In the genomic region with DNA sequence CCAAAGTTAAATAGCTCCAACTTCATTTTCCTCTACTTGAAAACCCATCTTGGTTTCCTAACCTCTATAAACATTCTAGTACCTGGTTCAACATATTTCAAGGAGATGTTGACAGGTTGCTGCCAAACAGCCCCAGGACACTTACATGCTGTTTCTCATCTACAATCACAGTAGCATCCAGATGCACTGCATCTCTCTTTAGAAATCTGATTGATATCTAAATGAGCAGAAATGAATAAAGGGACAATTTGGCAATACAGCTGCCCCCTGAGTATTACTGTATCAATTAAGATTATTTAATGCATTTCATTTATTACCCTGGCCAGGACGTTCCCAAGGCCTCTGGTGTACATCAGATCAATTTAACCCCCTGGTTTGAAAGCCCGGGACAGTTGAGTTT, we compare ENCODE assay signal across 20 cellular contexts.
"Had no signal": no experiment of that assay in that cellular context is flagged by ENCODE, and none has a peak within 500 bp of the region (broad histone marks: within the 10 kb centered on the region; RNA-seq: fewer than 3 reads in every experiment).

No MANE protein-coding gene starts in this region.

- H3K27ac Mint-ChIP-seq: immature natural killer cell; nephron progenitor cell; stimulated activated effector memory CD8-positive, alpha-beta T cell treated with anti-CD3 and anti-CD28 coated beads, Interleukin-12 subunit alpha, Interleukin-12 subunit beta, amount 100 ng/mL, for 72 hours had no signal

- H3K9me3 Mint-ChIP-seq: immature natural killer cell; naive thymus-derived CD8-positive, alpha-beta T cell; nephron progenitor cell; stimulated activated effector memory CD8-positive, alpha-beta T cell treated with anti-CD3 and anti-CD28 coated beads, Interleukin-12 subunit alpha, Interleukin-12 subunit beta, amount 100 ng/mL, for 72 hours had no signal

- DNase-seq: dorsolateral prefrontal cortex; effector CD4-positive, alpha-beta T cell; hypothalamus; immature natural killer cell; left ventricle myocardium superior; lower lobe of right lung; naive thymus-derived CD8-positive, alpha-beta T cell; nephron progenitor cell; occipital lobe; ovary; posterior cingulate gyrus; psoas muscle; right cardiac atrium; sigmoid colon; stimulated activated CD4-positive, alpha-beta T cell treated with anti-CD3 and anti-CD28 coated beads, Interleukin-2, amount 100 ng/mL, for 24 hours; stimulated activated CD4-positive, alpha-beta T cell treated with anti-CD3 and anti-CD28 coated beads, Interleukin-4, amount 100 ng/mL, for 24 hours; stimulated activated naive CD8-positive, alpha-beta T cell treated with anti-CD3 and anti-CD28 coated beads, Interleukin-15, Interleukin-2, amounts not matched to agents 100 U/mL and 50 U/mL, for 24 hours; upper lobe of right lung; uterus had no signal

- ATAC-seq: left ventricle myocardium superior; lower lobe of right lung; naive thymus-derived CD8-positive, alpha-beta T cell; psoas muscle; right cardiac atrium; stimulated activated effector memory CD8-positive, alpha-beta T cell treated with anti-CD3 and anti-CD28 coated beads, Interleukin-12 subunit alpha, Interleukin-12 subunit beta, amount 100 ng/mL, for 72 hours; stimulated activated naive CD8-positive, alpha-beta T cell treated with anti-CD3 and anti-CD28 coated beads, Interleukin-15, Interleukin-2, amounts not matched to agents 100 U/mL and 50 U/mL, for 24 hours; upper lobe of right lung had no signal

- H3K4me3 Mint-ChIP-seq: immature natural killer cell; naive thymus-derived CD8-positive, alpha-beta T cell; nephron progenitor cell; stimulated activated effector memory CD8-positive, alpha-beta T cell treated with anti-CD3 and anti-CD28 coated beads, Interleukin-12 subunit alpha, Interleukin-12 subunit beta, amount 100 ng/mL, for 72 hours had no signal

- H3K36me3 Mint-ChIP-seq: immature natural killer cell; naive thymus-derived CD8-positive, alpha-beta T cell; stimulated activated effector memory CD8-positive, alpha-beta T cell treated with anti-CD3 and anti-CD28 coated beads, Interleukin-12 subunit alpha, Interleukin-12 subunit beta, amount 100 ng/mL, for 72 hours had no signal
